18 cellular contexts compared by ENCODE assay signal in the genomic region with DNA sequence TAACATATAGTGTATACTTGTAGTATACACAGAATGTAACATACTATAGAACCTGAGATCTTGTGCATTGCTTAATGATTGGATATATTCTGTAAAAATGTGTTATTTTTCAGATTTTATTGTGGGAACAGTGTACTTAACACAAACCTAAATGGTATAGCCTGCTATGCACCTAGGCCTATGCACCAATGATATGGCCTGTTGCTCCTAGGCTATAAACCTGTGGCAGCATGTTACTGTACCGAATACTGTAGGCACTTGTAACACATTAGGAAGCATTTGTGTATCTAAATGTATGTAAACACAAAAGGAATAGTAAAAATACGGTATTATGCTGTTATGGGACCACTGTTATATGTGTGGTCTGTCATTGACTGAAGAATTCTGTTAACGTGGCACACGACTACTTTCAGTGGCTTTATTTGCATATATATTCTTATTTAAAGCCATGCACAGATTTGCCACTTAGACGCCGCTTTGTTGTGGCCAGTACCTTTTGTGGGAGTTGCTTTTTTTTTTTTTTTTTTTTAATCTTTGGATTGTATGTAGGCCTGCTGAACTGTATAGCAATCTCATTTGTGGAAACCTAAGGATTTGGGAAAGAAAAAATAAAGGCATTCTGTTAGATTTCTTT. TPM values are rescaled to one million over a fixed set of nuclear protein-coding genes. Genes with fewer than 3 reads are reported as not detected.
A peak's percentile ranks its signal among the peaks of the same experiment; 100 is the strongest.
DNase-seq lines count a peak whose midpoint lies in the region; ATAC-seq, FAIRE-seq and TF ChIP-seq lines count a peak whose summit lies in the region.
"Had no signal": no experiment of that assay in that cellular context is flagged by ENCODE, and none has a peak within 500 bp of the region (broad histone marks: within the 10 kb centered on the region; RNA-seq: fewer than 3 reads in every experiment).

No MANE protein-coding gene starts in this region.

- 74% methylated on average over 6 of the region's 6 CpGs; no CpG with 5 or more reads in 1 of the 2 experiments for WGBS in H1 (ENCODE audit: extremely low coverage in 1 of 2, insufficient coverage in 1 of 2, insufficient read length in 1 of 2, insufficient replicate concordance in 2 of 2, low coverage in 1 of 2, low lambda C conversion rate in 2 of 2, missing lambda C conversion rate in 1 of 2), 2 experiments

- H3K4me3 ChIP-seq in DOHH2 (ENCODE audit: low read length) (peak overlapping the region; percentile 15), H1 (ENCODE audit: extremely low read depth in 1 of 4, insufficient read depth in 2 of 4, low read depth in 3 of 4, low read length in 4 of 4) (no peak overlapping the region), kidney (ENCODE audit: low read length in 2 of 2) (no peak overlapping the region)
- H3K4me3 ChIP-seq: coronary artery, uterus had no signal

- H3F3A ChIP-seq in DOHH2 (ENCODE audit: control insufficient read depth, insufficient read depth), result no peaks in the 10 kb centered on the region

- CTCF ChIA-PET in H1 (lab: Charles Lee; ENCODE audit: partially characterized antibody), result interaction anchor here (1.4 kb wide), 2 partner anchors 8 to 11 kb away, joined by 3 read pairs; no protein-coding TSS in a partner anchor

- H3K79me1 ChIP-seq in H1 (ENCODE audit: low read depth, low read length), result peaks cover 7% of the 10 kb centered on the region; the same call in 1 of the 2 replicates

- H2AFZ ChIP-seq in H1 (ENCODE audit: low read length), result no peak overlapping the region

- no peak overlapping the region for H3K27ac ChIP-seq in DOHH2 (ENCODE audit: low read depth, low read length)
- no peak overlapping the region for H3K27ac ChIP-seq in H1 (ENCODE audit: low read depth, low read length)
- H3K27ac ChIP-seq in kidney (ENCODE audit: low read depth in 2 of 2, low read length in 2 of 2), result no peak overlapping the region
- H3K27ac ChIP-seq: coronary artery, KMS-11, uterus had no signal

- ATAC-seq in GM21390 (IDR thresholded peaks at IDR 0.05; ENCODE audit: unreplicated experiment) (peak; percentile 44), HG03565 (IDR thresholded peaks at IDR 0.05; ENCODE audit: unreplicated experiment) (peak; percentile 40)

- no peak for TF ChIP-seq POLR2A in H1 (IDR thresholded peaks at IDR 0.05; ENCODE audit: control extremely low read depth in 1 of 2, low read depth in 2 of 2, low read length in 2 of 2)

- POLR2A ChIA-PET in H1 (lab: Charles Lee; ENCODE audit: partially characterized antibody), result interaction anchor here (1.6 kb wide), 1 partner anchor 11 kb away, joined by 6 read pairs; no protein-coding TSS in a partner anchor

- no peak overlapping the region for H3K9ac ChIP-seq in H1 (replicated peaks in 1 of 4; ENCODE audit: extremely low read depth in 1 of 4, low read depth in 3 of 4, low read length in 3 of 4)
- H3K9ac ChIP-seq in kidney (ENCODE audit: low read length in 2 of 2), result no peak overlapping the region
- H3K9ac ChIP-seq: KMS-11 had no signal

- H3K56ac ChIP-seq in H1 (replicated peaks; ENCODE audit: insufficient read length, low read depth, low read length), result no peak overlapping the region

- FAIRE-seq in H1 (lab: Jason Lieb, UNC) (no peak), kidney (lab: Jason Lieb, UNC) (no peak)

- no peak overlapping the region for H2BK15ac ChIP-seq in H1 (ENCODE audit: low read length)

- no peaks in the 10 kb centered on the region for H3K23me2 ChIP-seq in H1 (ENCODE audit: low read depth, low read length)

- no peaks in the 10 kb centered on the region for H3K9me2 ChIP-seq in DOHH2 (replicated peaks; ENCODE audit: control insufficient read depth, low read length)

- no peak overlapping the region for H3K18ac ChIP-seq in H1 (ENCODE audit: extremely low read depth, low read length)

- H3K9me3 ChIP-seq in DOHH2 (ENCODE audit: control insufficient read depth, insufficient read depth, low read length), result no peaks in the 10 kb centered on the region
- H3K9me3 ChIP-seq in H1 (ENCODE audit: insufficient read depth in 2 of 2, low read depth in 1 of 2, low read length in 1 of 2), result no peaks in the 10 kb centered on the region
- H3K9me3 ChIP-seq in kidney (ENCODE audit: control insufficient read depth in 1 of 2, low read length in 2 of 2), result no peaks in the 10 kb centered on the region
- H3K9me3 ChIP-seq: BE2C, uterus had no signal

- no peak overlapping the region for H4K8ac ChIP-seq in H1 (ENCODE audit: extremely low read depth, insufficient read depth, low read length)

- peak overlapping the region; percentile 52 for H3K23ac ChIP-seq in H1 (ENCODE audit: insufficient read length)

- H3K27me3 ChIP-seq in DOHH2 (ENCODE audit: control insufficient read depth, low read length) (no peaks in the 10 kb centered on the region), H1 (replicated peaks in 1 of 4; ENCODE audit: control insufficient read depth in 3 of 4, extremely low read depth in 1 of 4, insufficient read depth in 3 of 4, low read length in 3 of 4) (no peaks in the 10 kb centered on the region)
- H3K27me3 ChIP-seq: BE2C, uterus had no signal

- no peak overlapping the region for H2BK20ac ChIP-seq in H1 (ENCODE audit: low read length)

- no peak overlapping the region for H2BK5ac ChIP-seq in H1 (ENCODE audit: low read depth, low read length)

- no peak overlapping the region for H3K14ac ChIP-seq in H1 (ENCODE audit: insufficient read length)

- no peak overlapping the region for H4K5ac ChIP-seq in H1 (ENCODE audit: insufficient read length, low read depth, low read length)

- H2AK5ac ChIP-seq in H1 (ENCODE audit: low read depth, low read length), result no peak overlapping the region

- no peak for TF ChIP-seq CTCF in DOHH2 (IDR thresholded peaks at IDR 0.05; ENCODE audit: low read depth, low read length, poor library complexity, severe bottlenecking)
- no peak for TF ChIP-seq CTCF in H1 (IDR thresholded peaks at IDR 0.05; ENCODE audit: control extremely low read depth in 1 of 3, insufficient read depth in 1 of 3, low read depth in 1 of 3, low read length in 3 of 3)
- TF ChIP-seq CTCF in kidney (IDR thresholded peaks at IDR 0.05; ENCODE audit: borderline replicate concordance, extremely low read depth, insufficient read depth), result no peak

- H3K36me3 ChIP-seq in DOHH2 (ENCODE audit: control insufficient read depth, low read length), result peaks cover 28% of the 10 kb centered on the region
- H3K36me3 ChIP-seq in H1 (ENCODE audit: control insufficient read depth in 2 of 4, insufficient read depth in 4 of 4, low read length in 3 of 4), result no peaks in the 10 kb centered on the region
- no peaks in the 10 kb centered on the region for H3K36me3 ChIP-seq in kidney (ENCODE audit: control insufficient read depth in 1 of 2, insufficient read depth in 2 of 2, low read length in 2 of 2)
- H3K36me3 ChIP-seq: BE2C, uterus had no signal

- H4K20me1 ChIP-seq in DOHH2 (ENCODE audit: control insufficient read depth, insufficient read depth, low read depth, low read length) (peaks cover 56% of the 10 kb centered on the region), H1 (replicated peaks in 1 of 2; ENCODE audit: control insufficient read depth in 1 of 2, insufficient read depth in 2 of 2, low read length in 2 of 2) (peaks cover 32 to 37% of the 10 kb centered on the region in 2 experiments)

- TF ChIP-seq RAD21 in H1 (IDR thresholded peaks at IDR 0.05 in 1 of 2, conservative IDR thresholded peaks at IDR 0.05 in 1 of 2; ENCODE audit: low read depth in 2 of 2, low read length in 2 of 2), result no peak

- H3K79me2 ChIP-seq in DOHH2 (ENCODE audit: control insufficient read depth, low read length), result peaks cover 100% of the 10 kb centered on the region
- peaks cover 71 to 99% of the 10 kb centered on the region in 2 experiments for H3K79me2 ChIP-seq in H1 (ENCODE audit: control insufficient read depth in 1 of 2, insufficient read depth in 2 of 2, low read length in 2 of 2)

- TF ChIP-seq EP300 in H1 (IDR thresholded peaks at IDR 0.05; ENCODE audit: borderline replicate concordance in 1 of 2, low read depth in 2 of 2, low read length in 2 of 2), result no peak

- DNase-seq in H1 (ENCODE audit: low read depth in 1 of 2, low spot score in 2 of 2) (no peak), kidney (no peak), SHP77 treated with DMSO at 0.1 percent for 48 hours (lab: John Stamatoyannopoulos, UW) (no peak), NAMALWA (ENCODE audit: low spot score) (no peak), HK-2 (ENCODE audit: unreplicated experiment) (no peak)
- DNase-seq: aorta, BE2C, erythroblast, midbrain, NCI-H146, NCI-H446 treated with DMSO at 0.1 percent for 48 hours, OCI-M1, uterus had no signal

- H2BK120ac ChIP-seq in H1 (replicated peaks; ENCODE audit: low read depth, low read length), result no peak overlapping the region

- no peak overlapping the region for H3K4ac ChIP-seq in H1 (replicated peaks; ENCODE audit: insufficient read length, low read depth, low read length)

- H2BK12ac ChIP-seq in H1 (ENCODE audit: low read depth, low read length), result no peak overlapping the region

- intact Hi-C loops in kidney (cut with DNase I), result no loop called here

- H3K4me2 ChIP-seq in DOHH2 (ENCODE audit: low read length), result peak overlapping the region; percentile 49
- peak overlapping the region in 1 of 2 experiments; percentile 11; a peak in 1 of 4 replicates for H3K4me2 ChIP-seq in H1 (ENCODE audit: insufficient read depth in 1 of 2, low read depth in 2 of 2, low read length in 2 of 2)
- H3K4me2 ChIP-seq: KMS-11 had no signal

- no peak overlapping the region for H4K91ac ChIP-seq in H1 (replicated peaks; ENCODE audit: insufficient read length, low read length)

- peaks cover 93% of the 10 kb centered on the region for H3K4me1 ChIP-seq in DOHH2 (ENCODE audit: control insufficient read depth, low read length)
- peaks cover 0 to 12% (median 9%) of the 10 kb centered on the region in 4 experiments; a peak in 6 of 7 replicates for H3K4me1 ChIP-seq in H1 (replicated peaks in 1 of 4; ENCODE audit: control insufficient read depth in 3 of 4, insufficient read depth in 4 of 4, low read length in 3 of 4)
- H3K4me1 ChIP-seq in kidney (ENCODE audit: control insufficient read depth in 1 of 2, insufficient read depth in 1 of 2, low read depth in 1 of 2, low read length in 2 of 2), result peaks cover 12 to 13% of the 10 kb centered on the region in 2 donors

TF ChIP-seq in H1, 55 proteins besides CTCF, POLR2A, EP300 and RAD21 (continues in another document):
- no peak for TF ChIP-seq TAF1 (IDR thresholded peaks at IDR 0.05; ENCODE audit: low read depth, low read length)
- TF ChIP-seq KDM5A (IDR thresholded peaks at IDR 0.05; ENCODE audit: low read length), result no peak
- no peak for TF ChIP-seq CBX8 (IDR thresholded peaks at IDR 0.05; ENCODE audit: borderline replicate concordance, low read depth, low read length)
- TF ChIP-seq JUND (IDR thresholded peaks at IDR 0.05; ENCODE audit: low read length), result no peak

RNA-seq across cellular contexts. Expression of gene PAPOLA, which starts 7.4 kb away (rescaled TPM):
- total RNA-seq in H1 (2021; fragmentation: NEBNext Ultra II Directional; extraction: Animal tissue kit (Norgen Biotek cat#: 25700)), result 234 and 239 TPM in 2 replicates
- 81.9 and 163 TPM in 2 replicates for polyA plus RNA-seq in H1 (2011; rRNA removed)
- polyA plus RNA-seq in H1 (2011; cell fraction: cytosol; rRNA removed), result 143 TPM
- polyA plus RNA-seq in H1 (2011; cell fraction: nucleus; rRNA removed), result 102 TPM
- polyA plus RNA-seq in H1 (2012, experiment 1 of 2), result 87.2 to 138 TPM (median 129 TPM) in 4 replicates
- polyA plus RNA-seq in H1 (2012, experiment 2 of 2), result 12.7 TPM
- polyA plus RNA-seq in H1 (2013, experiment 1 of 2), result 143 TPM
- polyA plus RNA-seq in H1 (2013, experiment 2 of 2), result 150 TPM
- polyA minus RNA-seq in H1 (2011; rRNA and poly(A)+ RNA removed), result 330 and 489 TPM in 2 replicates
- polyA minus RNA-seq in H1 (2011; cell fraction: cytosol; rRNA and poly(A)+ RNA removed), result 147 TPM
- 349 TPM for polyA minus RNA-seq in H1 (2011; cell fraction: nucleus; rRNA and poly(A)+ RNA removed)
- 160 TPM for total RNA-seq in kidney
- polyA plus RNA-seq in kidney (ENCODE audit: insufficient read depth, low read depth, low replicate concordance), result 70.8 TPM
